11 cellular contexts compared by ENCODE assay signal in the genomic region with DNA sequence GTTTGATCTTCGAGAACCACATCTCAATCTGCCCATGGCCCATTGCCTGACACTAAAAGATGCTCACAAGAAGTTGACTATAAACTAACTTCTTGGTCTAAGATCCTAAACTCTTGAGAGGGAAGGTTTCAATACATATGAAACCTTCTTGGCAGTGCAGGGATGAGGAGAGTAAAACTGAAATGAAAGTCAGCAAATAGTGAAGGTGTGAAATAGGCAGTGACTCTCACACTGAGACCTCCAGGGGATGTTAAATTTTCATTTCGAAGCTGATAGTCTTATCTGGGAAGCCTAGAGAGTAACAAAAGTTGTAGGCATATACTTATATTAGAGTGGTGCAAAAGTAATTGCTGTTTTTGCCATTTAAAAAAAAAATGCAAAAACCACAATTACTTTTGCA. TPM values are rescaled to one million over a fixed set of nuclear protein-coding genes. Genes with fewer than 3 reads are reported as not detected.
A peak's percentile ranks its signal among the peaks of the same experiment; 100 is the strongest.
DNase-seq lines count a peak whose midpoint lies in the region; ATAC-seq and TF ChIP-seq lines count a peak whose summit lies in the region.
"Had no signal": no experiment of that assay in that cellular context is flagged by ENCODE, and none has a peak within 500 bp of the region (broad histone marks: within the 10 kb centered on the region; RNA-seq: fewer than 3 reads in every experiment).

No MANE protein-coding gene starts in this region.

- TF ChIP-seq POLR2A in upper lobe of left lung (IDR thresholded peaks at IDR 0.05) = no peak

- peak overlapping the region; percentile 94 for H3K4me3 Mint-ChIP-seq in activated naive CD4-positive, alpha-beta T cell treated with anti-CD3 and anti-CD28 coated beads, Interleukin-2, amount 50 U/mL, for 24 hours
- H3K4me3 Mint-ChIP-seq in activated B cell treated with CpG ODN at 0.5 μM for 24 hours (peak overlapping the region; percentile 93), memory B cell (peak overlapping the region; percentile 67)

- H3K4me3 ChIP-seq in upper lobe of left lung = no peak overlapping the region

- peaks cover 15% of the 10 kb centered on the region for H3K4me1 Mint-ChIP-seq in activated naive CD4-positive, alpha-beta T cell treated with anti-CD3 and anti-CD28 coated beads, Interleukin-2, amount 50 U/mL, for 24 hours
- H3K4me1 Mint-ChIP-seq in activated B cell treated with CpG ODN at 0.5 μM for 24 hours = peaks cover 15% of the 10 kb centered on the region
- H3K4me1 Mint-ChIP-seq in memory B cell = peaks cover 12% of the 10 kb centered on the region

- no peaks in the 10 kb centered on the region for H3K9me3 ChIP-seq in upper lobe of left lung
- H3K9me3 ChIP-seq: pancreas had no signal

- no peaks in the 10 kb centered on the region for H3K27me3 ChIP-seq in upper lobe of left lung
- H3K27me3 ChIP-seq: pancreas had no signal

- no peak for DNase-seq in activated naive CD4-positive, alpha-beta T cell treated with anti-CD3 and anti-CD28 coated beads, Interleukin-2, amount 50 U/mL, for 16 hours
- DNase-seq in activated B cell treated with CpG ODN at 0.5 μM for 24 hours (no peak), memory B cell (ENCODE audit: low spot score in 2 of 2) (no peak), upper lobe of left lung (no peak), superior temporal gyrus (ENCODE audit: extremely low spot score) (no peak), DMS153 treated with DMSO at 0.1 percent for 48 hours (lab: John Stamatoyannopoulos, UW; ENCODE audit: unreplicated experiment) (no peak)
- DNase-seq: NCI-H1694; pancreas; stimulated activated CD4-positive, alpha-beta T cell treated with anti-CD3 and anti-CD28 coated beads, Interleukin-2, amount 100 ng/mL, for 48 hours had no signal

- no peaks in the 10 kb centered on the region for H3K36me3 ChIP-seq in upper lobe of left lung
- H3K36me3 ChIP-seq: pancreas had no signal

- peaks cover 16 to 35% (median 30%) of the 10 kb centered on the region in 4 donors for H3K4me1 ChIP-seq in upper lobe of left lung

- intact Hi-C loops in activated B cell treated with CpG ODN at 0.5 μM for 24 hours (cut with micrococcal nuclease) = loop anchor here (2.0 to 10.0 kb wide), 6 partner anchors 67 to 1599 kb away; a partner anchor contains a TSS

- peak overlapping the region; percentile 42 for H3K27ac Mint-ChIP-seq in activated naive CD4-positive, alpha-beta T cell treated with anti-CD3 and anti-CD28 coated beads, Interleukin-2, amount 50 U/mL, for 24 hours
- H3K27ac Mint-ChIP-seq in activated B cell treated with CpG ODN at 0.5 μM for 24 hours (peak overlapping the region; percentile 38), memory B cell (peak overlapping the region; percentile 93)

- H3K9me3 Mint-ChIP-seq in activated naive CD4-positive, alpha-beta T cell treated with anti-CD3 and anti-CD28 coated beads, Interleukin-2, amount 50 U/mL, for 24 hours = no peaks in the 10 kb centered on the region
- H3K9me3 Mint-ChIP-seq in activated B cell treated with CpG ODN at 0.5 μM for 24 hours (no peaks in the 10 kb centered on the region), memory B cell (no peaks in the 10 kb centered on the region)

- POLR2A ChIA-PET in activated B cell treated with CpG ODN at 0.5 μM for 24 hours (lab: Charles Lee) = interaction anchor here (0.6 to 2.4 kb wide), 3 partner anchors 66 to 1630 kb away, joined by 3 to 15 read pairs (median 5); no protein-coding TSS in a partner anchor

- peaks cover 3% of the 10 kb centered on the region for H3K27me3 Mint-ChIP-seq in activated naive CD4-positive, alpha-beta T cell treated with anti-CD3 and anti-CD28 coated beads, Interleukin-2, amount 50 U/mL, for 24 hours
- H3K27me3 Mint-ChIP-seq in activated B cell treated with CpG ODN at 0.5 μM for 24 hours (no peaks in the 10 kb centered on the region), memory B cell (no peaks in the 10 kb centered on the region)

- no peak for TF ChIP-seq EP300 in upper lobe of left lung (IDR thresholded peaks at IDR 0.05)

- 88 to 89% methylated on average over 2 of the region's 2 CpGs for WGBS in upper lobe of left lung, 2 donors

- ATAC-seq in activated B cell treated with CpG ODN at 0.5 μM for 24 hours (ENCODE audit: low read depth) = no peak
- no peak for ATAC-seq in memory B cell (ENCODE audit: low read depth)
- no peak for ATAC-seq in upper lobe of left lung (ENCODE audit: low FRiP score in 2 of 2)
- no peak for ATAC-seq in GM21737 (IDR thresholded peaks at IDR 0.05; ENCODE audit: unreplicated experiment)

- no peaks in the 10 kb centered on the region for H3K36me3 Mint-ChIP-seq in activated naive CD4-positive, alpha-beta T cell treated with anti-CD3 and anti-CD28 coated beads, Interleukin-2, amount 50 U/mL, for 24 hours
- H3K36me3 Mint-ChIP-seq in activated B cell treated with CpG ODN at 0.5 μM for 24 hours (ENCODE audit: low read depth) (peaks cover 5% of the 10 kb centered on the region), memory B cell (peaks cover 4% of the 10 kb centered on the region)

- peak overlapping the region in 3 of 4 donors; percentile 98 to 99 (median 98) for H3K27ac ChIP-seq in upper lobe of left lung

- TF ChIP-seq CTCF in activated B cell treated with CpG ODN at 0.5 μM for 24 hours (IDR thresholded peaks at IDR 0.05) = no peak
- TF ChIP-seq CTCF in upper lobe of left lung (IDR thresholded peaks at IDR 0.05) = no peak

- CTCF ChIA-PET in activated B cell treated with CpG ODN at 0.5 μM for 24 hours (lab: Charles Lee) = interaction anchor here (0.9 to 1.5 kb wide), 2 partner anchors 28 to 30 kb away, joined by 4 read pairs; no protein-coding TSS in a partner anchor

RNA-seq across cellular contexts. Expression of a gene that starts 1.0 kb away (rescaled TPM):
- total RNA-seq in activated B cell treated with CpG ODN at 0.5 μM for 24 hours = 20.1 and 23.3 TPM in 2 replicates
- total RNA-seq in upper lobe of left lung = 100 to 1,000 TPM in 1 of 6 donors, 10 to 100 TPM in 5; 24.1 to 139 (median 91.9) TPM

RNA-seq across cellular contexts. Expression of a gene that starts 48.3 kb away (rescaled TPM):
- total RNA-seq in activated B cell treated with CpG ODN at 0.5 μM for 24 hours (3.7 and 4.8 TPM in 2 replicates), upper lobe of left lung (10 to 100 TPM in 4 of 6 donors, 1 to 10 TPM in 2; 8.4 to 32.8 (median 11.8) TPM)

Comparison
In these comparisons a context has a peak if more than half of its experiments do, and no peak if none do; other contexts are left out.
1. H3K27ac Mint-ChIP-seq: peak in every context shown above with its lines; median percentile 93 in memory B cell; 42 in activated naive CD4-positive, alpha-beta T cell treated with anti-CD3 and anti-CD28 coated beads, Interleukin-2, amount 50 U/mL, for 24 hours; 38 in activated B cell treated with CpG ODN at 0.5 μM for 24 hours.